10 cellular contexts compared by ENCODE assay signal in the genomic region with DNA sequence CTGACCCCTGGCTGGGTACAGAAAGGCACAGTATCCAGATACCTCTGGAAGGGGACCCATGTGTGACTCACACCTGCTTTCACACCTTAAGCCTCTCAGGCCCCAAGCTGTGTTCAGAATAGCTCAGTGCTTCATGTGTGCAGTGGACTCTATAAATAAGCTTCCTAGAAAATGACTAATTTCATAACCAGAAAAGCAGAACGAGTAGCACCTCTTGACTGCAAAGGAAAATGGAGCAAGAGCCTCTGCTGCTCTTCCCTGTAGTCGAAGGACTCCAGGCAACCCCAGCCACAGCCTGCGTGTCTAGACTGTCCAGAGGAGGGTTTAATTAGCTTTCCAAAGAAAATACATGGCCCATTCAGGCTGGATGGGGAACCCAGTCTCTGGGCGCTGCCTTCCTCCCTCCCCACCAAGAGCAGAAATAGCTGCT. TPM values are rescaled to one million over a fixed set of nuclear protein-coding genes. Genes with fewer than 3 reads are reported as not detected.
DNase-seq lines count a peak whose midpoint lies in the region; ATAC-seq and TF ChIP-seq lines count a peak whose summit lies in the region.
"Had no signal": no experiment of that assay in that cellular context is flagged by ENCODE, and none has a peak within 500 bp of the region (broad histone marks: within the 10 kb centered on the region; RNA-seq: fewer than 3 reads in every experiment).

No MANE protein-coding gene starts in this region.

- WGBS in testis, 2 donors = 52 to 74% methylated on average over 2 to 4 of the region's 4 CpGs

- H3K27me3 ChIP-seq in testis = no peaks in the 10 kb centered on the region

- H3K36me3 ChIP-seq in testis (ENCODE audit: low read depth, missing control alignments) = no peaks in the 10 kb centered on the region

- TF ChIP-seq CTCF in testis (IDR thresholded peaks at IDR 0.05) = no peak

- TF ChIP-seq POLR2A in GM18505 (IDR thresholded peaks at IDR 0.05; ENCODE audit: borderline replicate concordance, extremely low read depth, insufficient read depth, insufficient read length) (no peak), testis (IDR thresholded peaks at IDR 0.05) (no peak)

- H3K9me3 ChIP-seq in testis = no peaks in the 10 kb centered on the region

- H3K4me3 ChIP-seq in testis = no peak overlapping the region

- DNase-seq in dedifferentiated amniotic fluid mesenchymal stem cell (ENCODE audit: extremely low spot score) (no peak), NCI-H82 (lab: John Stamatoyannopoulos, UW) (no peak), NCI-H2196 (lab: John Stamatoyannopoulos, UW; ENCODE audit: unreplicated experiment) (no peak), testis (no peak)
- DNase-seq: activated T-cell treated with anti-CD3 and anti-CD28 coated beads, Interleukin-2, amount 50 U/mL, for 4 hours had no signal

- ATAC-seq in GM18505 (IDR thresholded peaks at IDR 0.05; ENCODE audit: unreplicated experiment) (peak; percentile 81), GM19467 (IDR thresholded peaks at IDR 0.05; ENCODE audit: unreplicated experiment) (peak; percentile 62), HG03175 (IDR thresholded peaks at IDR 0.05; ENCODE audit: unreplicated experiment) (peak; percentile 84)

- H3K4me1 ChIP-seq in testis = no peaks in the 10 kb centered on the region

- intact Hi-C loops in testis (cut with DNase I; ENCODE audit: low total_unique reads) = no loop called here

- H3K27ac ChIP-seq in angular gyrus (ENCODE audit: low read depth, low read length) (peak overlapping the region; percentile 67), testis (no peak overlapping the region)

RNA-seq across cellular contexts. Expression of a gene that starts 23.1 kb away (rescaled TPM):
- 10 to 100 TPM in 1 of 2 donors, 1 to 10 TPM in 1; 7.8 to 10.2 TPM for total RNA-seq in testis
- 4.4 TPM for polyA plus RNA-seq in testis (ENCODE audit: insufficient read depth, low read depth, low replicate concordance)
- total RNA-seq: activated T-cell treated with anti-CD3 and anti-CD28 coated beads, Interleukin-2, amount 50 U/mL, for 4 hours; G401 had no signal

RNA-seq across cellular contexts. Expression of a gene that starts 42.5 kb away (rescaled TPM):
- total RNA-seq in testis = 1 to 10 TPM in 1 of 2 donors, under 1 TPM in 1; 0.94 to 1.1 TPM
- polyA plus RNA-seq in testis (ENCODE audit: insufficient read depth, low read depth, low replicate concordance) = 1.7 TPM
- total RNA-seq: G401 had no signal
